ENCODE assay signal across 11 cellular contexts in genomic region chr17:4715071-4715749, GRCh38. TPM values are rescaled to one million over a fixed set of nuclear protein-coding genes. Genes with fewer than 3 reads are reported as not detected.
A peak's percentile ranks its signal among the peaks of the same experiment; 100 is the strongest.
DNase-seq lines count a peak whose midpoint lies in the region; ATAC-seq and TF ChIP-seq lines count a peak whose summit lies in the region.
"Had no signal": no experiment of that assay in that cellular context is flagged by ENCODE, and none has a peak within 500 bp of the region (broad histone marks: within the 10 kb centered on the region; RNA-seq: fewer than 3 reads in every experiment).

No MANE protein-coding gene starts in this region.

- H3K9me3 Mint-ChIP-seq in CD8-positive, alpha-beta T cell = no peaks in the 10 kb centered on the region
- H3K9me3 Mint-ChIP-seq in naive B cell = no peaks in the 10 kb centered on the region

- 68 to 80% methylated on average over 1 to 10 of the region's 11 CpGs for WGBS in transverse colon (ENCODE audit: low coverage in 1 of 2), 2 donors

- peak overlapping the region; percentile 82 for H3K4me3 Mint-ChIP-seq in CD8-positive, alpha-beta T cell
- peak overlapping the region; percentile 42 to 86 (median 68) for H3K4me3 Mint-ChIP-seq in naive B cell

- no peaks in the 10 kb centered on the region for H3K27me3 Mint-ChIP-seq in CD8-positive, alpha-beta T cell (ENCODE audit: low read depth)
- no peaks in the 10 kb centered on the region for H3K27me3 Mint-ChIP-seq in naive B cell

- no peaks in the 10 kb centered on the region for H3K27me3 ChIP-seq in CD8-positive, alpha-beta T cell (ENCODE audit: insufficient read depth, low read length)
- no peaks in the 10 kb centered on the region for H3K27me3 ChIP-seq in transverse colon

- CTCF ChIA-PET in CD8-positive, alpha-beta T cell (lab: Charles Lee) = interaction anchor here (0.6 to 1.9 kb wide), 6 partner anchors 10 to 612 kb away, joined by 3 to 8 read pairs (median 4); partner anchors contain the start of gene MED11

- H3K36me3 Mint-ChIP-seq in CD8-positive, alpha-beta T cell = peaks cover 53% of the 10 kb centered on the region
- peaks cover 0 to 15% of the 10 kb centered on the region in 2 donors for H3K36me3 Mint-ChIP-seq in naive B cell

- peak; percentile 12 for ATAC-seq in CD8-positive, alpha-beta T cell
- ATAC-seq in naive B cell (ENCODE audit: low read depth in 2 of 2) = no peak

- no peaks in the 10 kb centered on the region for H3K9me3 ChIP-seq in CD8-positive, alpha-beta T cell (ENCODE audit: low read length)
- H3K9me3 ChIP-seq in transverse colon = no peaks in the 10 kb centered on the region

- peak overlapping the region; percentile 95 for H3K27ac Mint-ChIP-seq in CD8-positive, alpha-beta T cell
- peak overlapping the region; percentile 48 to 95 (median 84) for H3K27ac Mint-ChIP-seq in naive B cell

- H3K27ac ChIP-seq in CD8-positive, alpha-beta T cell (ENCODE audit: low read depth, low read length) = peak overlapping the region; percentile 50
- H3K27ac ChIP-seq in transverse colon = peak overlapping the region in 2 of 4 donors; percentile 4 to 34
- H3K27ac ChIP-seq: PC-9 had no signal

- H3K4me3 ChIP-seq in CD8-positive, alpha-beta T cell (ENCODE audit: low read depth, low read length) = peak overlapping the region; percentile 18
- H3K4me3 ChIP-seq in NB4 (ENCODE audit: low read depth, low read length) = peak overlapping the region; percentile 36
- peak overlapping the region in 1 of 4 donors; percentile 9 for H3K4me3 ChIP-seq in transverse colon
- H3K4me3 ChIP-seq: PC-9 had no signal

- peak in 6 of 7 experiments; percentile 43 to 82 (median 73) for DNase-seq in CD8-positive, alpha-beta T cell
- DNase-seq in NB4 (ENCODE audit: low read depth) = peak; percentile 74
- DNase-seq in activated T-helper 1 cell treated with Interleukin-2 at 50 U/mL for 16 hours (ENCODE audit: low read depth) = peak; percentile 44
- DNase-seq in naive B cell = no peak
- DNase-seq in cortex of kidney (lab: John Stamatoyannopoulos, UW) = no peak
- DNase-seq in transverse colon = no peak
- DNase-seq in occipital lobe (lab: John Stamatoyannopoulos, UW) = no peak
- DNase-seq in NCI-H1417 treated with DMSO at 0.1 percent for 48 hours (lab: John Stamatoyannopoulos, UW) = no peak
- DNase-seq: activated CD4-positive, CD25-positive, alpha-beta regulatory T cell treated with anti-CD3 and anti-CD28 coated beads, Interleukin-2, amount 50 U/mL, for 72 hours; PC-9 had no signal

- peaks cover 37% of the 10 kb centered on the region for H3K36me3 ChIP-seq in CD8-positive, alpha-beta T cell (ENCODE audit: insufficient read depth, low read length)
- H3K36me3 ChIP-seq in transverse colon = peaks cover 0 to 10% (median 0%) of the 10 kb centered on the region in 4 donors

- no peak for TF ChIP-seq EP300 in transverse colon (IDR thresholded peaks at IDR 0.05; ENCODE audit: low read depth)

- TF ChIP-seq CTCF in CD8-positive, alpha-beta T cell (IDR thresholded peaks at IDR 0.05) = no peak
- no peak for TF ChIP-seq CTCF in NB4 (IDR thresholded peaks at IDR 0.05; ENCODE audit: low read depth, low read length)
- no peak for TF ChIP-seq CTCF in transverse colon (IDR thresholded peaks at IDR 0.05)

- POLR2A ChIA-PET in CD8-positive, alpha-beta T cell (lab: Charles Lee) = interaction anchor here (0.7 to 2.7 kb wide), 3 partner anchors 23 to 81 kb away, joined by 3 to 10 read pairs (median 5); partner anchors contain the start of genes GLTPD2 and PSMB6

- TF ChIP-seq POLR2A in NB4 (IDR thresholded peaks at IDR 0.05; ENCODE audit: extremely low read depth, insufficient read length) (no peak), transverse colon (IDR thresholded peaks at IDR 0.05) (no peak)

- in situ Hi-C loops in transverse colon (cut with MboI; ENCODE audit: low pct_ligation_motif_present in 1 of 4, low pct_unique_long_range_greater_than_20kb in 1 of 4, low sequenced_read_pairs in 3 of 4) = loop anchor here in 1 of 4 donors (10.0 kb wide), 1 partner anchor 170 kb away; no protein-coding TSS in a partner anchor

- peaks cover 62% of the 10 kb centered on the region for H3K4me1 ChIP-seq in CD8-positive, alpha-beta T cell (ENCODE audit: insufficient read depth, low read length)
- H3K4me1 ChIP-seq in transverse colon = peaks cover 11 to 36% (median 23%) of the 10 kb centered on the region in 4 donors

- H3K4me1 Mint-ChIP-seq in CD8-positive, alpha-beta T cell (ENCODE audit: low read depth) = peaks cover 47% of the 10 kb centered on the region
- peaks cover 35 to 45% (median 41%) of the 10 kb centered on the region in 3 donors for H3K4me1 Mint-ChIP-seq in naive B cell

- intact Hi-C loops in CD8-positive, alpha-beta T cell (cut with DNase I, micrococcal nuclease) = loop anchor here in 1 of 2 experiments (10.0 kb wide), 1 partner anchor 350 kb away; the partner anchor contains the start of gene UBE2G1
- intact Hi-C loops in transverse colon (cut with DNase I; ENCODE audit: low total_unique reads) = no loop called here

RNA-seq across cellular contexts. Expression of gene ARRB2, which starts 4.8 kb away (rescaled TPM):
- 100 to 1,000 TPM; 222 to 226 TPM for total RNA-seq in CD8-positive, alpha-beta T cell
- 10 to 100 TPM; 12.1 to 23.7 (median 14.9) TPM for polyA plus RNA-seq in naive B cell (ENCODE audit: low read depth in 6 of 6)
- total RNA-seq in transverse colon = 10 to 100 TPM; 19.3 to 47.9 (median 36.8) TPM
- total RNA-seq in occipital lobe = 10.5 TPM

RNA-seq across cellular contexts. Expression of gene PELP1, which starts 11.3 kb away (rescaled TPM):
- total RNA-seq in CD8-positive, alpha-beta T cell = 10 to 100 TPM; 45.7 to 49.3 TPM
- polyA plus RNA-seq in naive B cell (ENCODE audit: low read depth in 6 of 6) = 10 to 100 TPM in 1 of 6 donors, 1 to 10 TPM in 5; 5.6 to 13.1 (median 9.1) TPM
- 10 to 100 TPM; 12.3 to 42.2 (median 16.1) TPM for total RNA-seq in transverse colon
- 33.5 TPM for total RNA-seq in occipital lobe

RNA-seq across cellular contexts. Expression of gene MED11, which starts 16.0 kb away (rescaled TPM):
- 1 to 10 TPM; 2.3 to 2.4 TPM for total RNA-seq in CD8-positive, alpha-beta T cell
- polyA plus RNA-seq in naive B cell (ENCODE audit: low read depth in 6 of 6) = 10 to 100 TPM; 20.1 to 63.4 (median 48.3) TPM
- total RNA-seq in transverse colon (10 to 100 TPM in 3 of 4 donors, 1 to 10 TPM in 1; 1.4 to 60.8 (median 34.1) TPM), occipital lobe (5.6 TPM)

RNA-seq across cellular contexts. Expression of gene ZMYND15, which starts 24.4 kb away (rescaled TPM):
- 1 to 10 TPM; 3.1 to 3.8 TPM for total RNA-seq in CD8-positive, alpha-beta T cell
- under 1 TPM in 1 of 6 donors, not detected in 5; 0.40 TPM for polyA plus RNA-seq in naive B cell (ENCODE audit: low read depth in 6 of 6)
- total RNA-seq in transverse colon = 1 to 10 TPM in 1 of 4 donors, under 1 TPM in 1, not detected in 2; 0.82 to 1.4 TPM
- total RNA-seq in occipital lobe = 0.31 TPM
- polyA plus RNA-seq: neural cell had no signal

RNA-seq across cellular contexts. Expression of gene CXCL16, which starts 24.5 kb away (rescaled TPM):
- 10 to 100 TPM; 41.5 to 42.3 TPM for total RNA-seq in CD8-positive, alpha-beta T cell
- 10 to 100 TPM; 12.2 to 19.8 (median 18.4) TPM for polyA plus RNA-seq in naive B cell (ENCODE audit: low read depth in 6 of 6)
- 10 to 100 TPM; 13.0 to 72.6 (median 27.0) TPM for total RNA-seq in transverse colon
- total RNA-seq in occipital lobe = 1.2 TPM
- polyA plus RNA-seq: neural cell had no signal

Comparison
In these comparisons a context has a peak if more than half of its experiments do, and no peak if none do; other contexts are left out.
1. DNase-seq: peak in CD8-positive, alpha-beta T cell (6 of 7), NB4 (single experiment) and activated T-helper 1 cell treated with Interleukin-2 at 50 U/mL for 16 hours (single experiment); none in naive B cell (single experiment), cortex of kidney (single experiment), transverse colon (single experiment), occipital lobe (single experiment) and NCI-H1417 treated with DMSO at 0.1 percent for 48 hours (single experiment).
2. RNA of gene ARRB2, which starts 4.8 kb away (total RNA-seq): 222 to 226 TPM in CD8-positive, alpha-beta T cell; 19.3 to 47.9 TPM in transverse colon and 10.5 TPM in occipital lobe (single experiment); every median in the first group is over 4 times any median in the second.